ENCODE assay signal across 21 cellular contexts in the genomic region with DNA sequence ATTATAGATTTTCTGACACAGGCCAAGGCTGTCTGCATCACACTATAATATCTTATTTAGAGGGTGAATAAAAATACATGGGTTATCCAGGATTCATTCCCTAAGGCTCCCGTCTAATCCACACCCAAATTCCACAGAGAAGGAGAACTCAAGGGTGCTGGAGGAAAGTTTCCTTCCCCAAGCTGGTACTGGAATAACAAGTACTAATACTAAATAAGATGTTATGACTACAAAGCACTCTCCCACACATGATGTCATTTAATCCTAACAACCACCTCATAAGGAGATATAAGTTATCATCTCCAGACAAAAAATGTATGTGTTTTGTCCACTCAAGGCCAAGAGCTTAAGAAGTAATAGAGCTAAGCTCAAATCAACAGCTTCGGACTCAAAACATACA.
"Had no signal": no experiment of that assay in that cellular context is flagged by ENCODE, and none has a peak within 500 bp of the region (broad histone marks: within the 10 kb centered on the region; RNA-seq: fewer than 3 reads in every experiment).

No MANE protein-coding gene starts in this region.

- H3K4me3 Mint-ChIP-seq: naive thymus-derived CD4-positive, alpha-beta T cell had no signal

- FAIRE-seq: colon, endothelial cell of umbilical vein, islet of Langerhans, keratinocyte had no signal

- DNase-seq: dermis blood vessel endothelial cell; dorsolateral prefrontal cortex; effector CD4-positive, alpha-beta T cell; effector memory CD4-positive, alpha-beta T cell; foreskin keratinocyte; gastrocnemius medialis; glutamatergic neuron; head of caudate nucleus; heart right ventricle; hippocampal formation; left cardiac atrium; left lung; left ventricle myocardium superior; lower lobe of right lung; mesenchymal stem cell; midbrain; naive thymus-derived CD4-positive, alpha-beta T cell had no signal

- H3K9me3 Mint-ChIP-seq: naive thymus-derived CD4-positive, alpha-beta T cell had no signal

- ATAC-seq: foreskin keratinocyte; gastrocnemius medialis; heart right ventricle; left cardiac atrium; left lung; left ventricle myocardium superior; lower lobe of right lung; naive thymus-derived CD4-positive, alpha-beta T cell had no signal

- H3K27me3 Mint-ChIP-seq: naive thymus-derived CD4-positive, alpha-beta T cell had no signal

- H3K4me1 Mint-ChIP-seq: naive thymus-derived CD4-positive, alpha-beta T cell had no signal
